8 cellular contexts compared by ENCODE assay signal in genomic region chr1:205227584-205228006, GRCh38. TPM values are rescaled to one million over a fixed set of nuclear protein-coding genes. Genes with fewer than 3 reads are reported as not detected.
DNase-seq lines count a peak whose midpoint lies in the region; ATAC-seq and TF ChIP-seq lines count a peak whose summit lies in the region.

Gene TMCC2, plus strand, starts transcription at chr1:205227946. Its CDS starts 619 bp downstream, at chr1:205228565.

- no peaks in the 10 kb centered on the region for H3K9me3 ChIP-seq in OCI-LY1 (ENCODE audit: low read length)
- no peaks in the 10 kb centered on the region for H3K9me3 ChIP-seq in endodermal cell (ENCODE audit: control insufficient read depth, low read length)

- H3K4ac ChIP-seq in mesendoderm (ENCODE audit: low read depth, low read length), result no peak within 1 kb of the TSS

- peaks cover 22% of the 10 kb centered on the region for H3K27me3 Mint-ChIP-seq in endodermal cell (ENCODE audit: insufficient read depth)

- H3K23ac ChIP-seq in mesendoderm (ENCODE audit: low read length), result no peak within 1 kb of the TSS

- H3K36me3 ChIP-seq in OCI-LY1 (ENCODE audit: insufficient read depth, low read length) (no peaks in the 10 kb centered on the region), endodermal cell (ENCODE audit: control insufficient read depth, insufficient read depth, low read length) (no peaks in the 10 kb centered on the region), mesendoderm (ENCODE audit: control insufficient read depth, insufficient read depth, low read length) (no peaks in the 10 kb centered on the region)

- H2BK120ac ChIP-seq in mesendoderm (ENCODE audit: low read depth, low read length), result no peak within 1 kb of the TSS

- peak within 1 kb of the TSS; percentile 73 for H3K4me3 Mint-ChIP-seq in endodermal cell

- no peak within 1 kb of the TSS for H2AK5ac ChIP-seq in mesendoderm (ENCODE audit: low read length)

- H3K9me3 Mint-ChIP-seq in endodermal cell, result no peaks in the 10 kb centered on the region

- ATAC-seq in GM18909 (IDR thresholded peaks at IDR 0.05; ENCODE audit: poor library complexity, unreplicated experiment), result peak; percentile 54

- no peaks in the 10 kb centered on the region for H3F3A ChIP-seq in OCI-LY1 (ENCODE audit: insufficient read depth, low read length)

- H3K79me2 ChIP-seq in OCI-LY1 (ENCODE audit: insufficient read depth, low read length) (no peaks in the 10 kb centered on the region), mesendoderm (ENCODE audit: control insufficient read depth, insufficient read depth, low read length) (no peaks in the 10 kb centered on the region)

- H2BK15ac ChIP-seq in mesendoderm (replicated peaks; ENCODE audit: low read depth), result no peak within 1 kb of the TSS

- no peaks in the 10 kb centered on the region for H3K36me3 Mint-ChIP-seq in endodermal cell (ENCODE audit: low read depth)

- no peak within 1 kb of the TSS for H2AFZ ChIP-seq in OCI-LY1 (ENCODE audit: low read length)

- H3K27ac ChIP-seq in OCI-LY1 (ENCODE audit: low read depth, low read length, poor library complexity, severe bottlenecking), result no peak within 1 kb of the TSS
- no peak within 1 kb of the TSS for H3K27ac ChIP-seq in endodermal cell (ENCODE audit: low read depth, low read length)
- no peak within 1 kb of the TSS for H3K27ac ChIP-seq in mesendoderm (ENCODE audit: low read depth, low read length)

- no peak for TF ChIP-seq CTCF in OCI-LY1 (IDR thresholded peaks at IDR 0.05; ENCODE audit: low read length)
- no peak for TF ChIP-seq CTCF in endodermal cell (conservative IDR thresholded peaks at IDR 0.05)

- no peak within 1 kb of the TSS for H4K5ac ChIP-seq in mesendoderm (ENCODE audit: low read length)

- H3K4me3 ChIP-seq in OCI-LY1 (ENCODE audit: low read depth, low read length, poor library complexity, severe bottlenecking) (peak within 1 kb of the TSS; percentile 63), endodermal cell (ENCODE audit: low read length) (peak within 1 kb of the TSS; percentile 82), mesendoderm (ENCODE audit: low read length) (peak within 1 kb of the TSS; percentile 68)

- H3K27me3 ChIP-seq in OCI-LY1 (ENCODE audit: insufficient read depth, low read length) (no peaks in the 10 kb centered on the region), endodermal cell (ENCODE audit: control insufficient read depth, insufficient read depth, low read length, poor library complexity, severe bottlenecking) (peaks cover 36% of the 10 kb centered on the region), mesendoderm (ENCODE audit: insufficient read depth, low read length, poor library complexity) (no peaks in the 10 kb centered on the region)

- H3K27ac Mint-ChIP-seq in endodermal cell, result peak within 1 kb of the TSS; percentile 58

- H3K18ac ChIP-seq in mesendoderm (ENCODE audit: low read length), result no peak within 1 kb of the TSS

- H3K9me2 ChIP-seq in OCI-LY1 (ENCODE audit: low read depth, low read length), result no peaks in the 10 kb centered on the region

- DNase-seq in 8988T, result peak; percentile 90
- peak; percentile 92 for DNase-seq in HuH-7 (ENCODE audit: low spot score)
- DNase-seq in activated CD8-positive, alpha-beta memory T cell treated with anti-CD3 and anti-CD28 coated beads, Interleukin-2, amount 50 U/mL, for 4 hours, result peak; percentile 86
- peak; percentile 98 for DNase-seq in endodermal cell
- peak; percentile 97 for DNase-seq in mesendoderm
- DNase-seq in stimulated activated CD8-positive, alpha-beta memory T cell treated with anti-CD3 and anti-CD28 coated beads, Interleukin-12 subunit alpha, Interleukin-12 subunit beta, amount 100 ng/mL, for 24 hours (ENCODE audit: extremely low read depth), result peak; percentile 61

- H3K56ac ChIP-seq in mesendoderm (ENCODE audit: low read length), result peak within 1 kb of the TSS; percentile 82

- no peak within 1 kb of the TSS for H2BK5ac ChIP-seq in mesendoderm (ENCODE audit: low read length)

- H3K9ac ChIP-seq in OCI-LY1 (ENCODE audit: low read length) (peak within 1 kb of the TSS; percentile 32; the same call in 1 of the 2 replicates), endodermal cell (ENCODE audit: extremely low read depth, low read length, poor library complexity, severe bottlenecking) (no peak within 1 kb of the TSS), mesendoderm (ENCODE audit: low read length) (peak within 1 kb of the TSS; percentile 62)

- no peaks in the 10 kb centered on the region for H3K79me1 ChIP-seq in mesendoderm (ENCODE audit: low read length)

- 0% methylated on average over 13 to 43 of the region's 43 CpGs for WGBS in endodermal cell (ENCODE audit: insufficient coverage in 1 of 2, insufficient read length in 1 of 2), 2 experiments
- WGBS in mesendoderm (ENCODE audit: extremely low coverage, insufficient coverage, low lambda C conversion rate), result no CpG with 5 or more reads among the region's 43 CpGs

- H3K4me2 ChIP-seq in OCI-LY1 (ENCODE audit: low read length) (peak within 1 kb of the TSS; percentile 78), mesendoderm (ENCODE audit: low read length) (peak within 1 kb of the TSS; percentile 98)

- no peak within 1 kb of the TSS for H4K8ac ChIP-seq in mesendoderm (ENCODE audit: low read depth, low read length)

- H3K4me1 ChIP-seq in OCI-LY1 (ENCODE audit: insufficient read depth, low read length, severe bottlenecking), result peaks cover 36% of the 10 kb centered on the region
- H3K4me1 ChIP-seq in endodermal cell (ENCODE audit: control insufficient read depth, insufficient read depth, low read length), result peaks cover 3% of the 10 kb centered on the region
- peaks cover 2% of the 10 kb centered on the region for H3K4me1 ChIP-seq in mesendoderm (ENCODE audit: control insufficient read depth, low read depth, low read length)

- peaks cover 13% of the 10 kb centered on the region for H3K4me1 Mint-ChIP-seq in endodermal cell

- no peaks in the 10 kb centered on the region for H4K20me1 ChIP-seq in OCI-LY1 (ENCODE audit: insufficient read depth, low read length)

RNA-seq across cellular contexts. Expression of gene TMCC2, which starts in this region (rescaled TPM):
- 1 to 10 TPM; 5.2 to 5.8 TPM for total RNA-seq in endodermal cell
- polyA plus RNA-seq in endodermal cell (2013, experiment 1 of 2), result 9.8 TPM
- polyA plus RNA-seq in endodermal cell (2013, experiment 2 of 2), result 7.5 TPM
- polyA plus RNA-seq in mesendoderm (2013, experiment 1 of 2), result 3.2 TPM
- polyA plus RNA-seq in mesendoderm (2013, experiment 2 of 2), result 3.2 TPM
